Comparison of ENCODE assay signal across 3 cellular contexts in genomic region chr5:56459394-56459793, GRCh38.
TF ChIP-seq lines count a peak whose summit lies in the region.

No MANE protein-coding gene starts in this region.

TF ChIP-seq in GM23338, 12 proteins besides CTCF, POLR2A, EP300 and RAD21:
- no peak for TF ChIP-seq JUNB (IDR thresholded peaks at IDR 0.05; ENCODE audit: unreplicated experiment)
- TF ChIP-seq NANOG (IDR thresholded peaks at IDR 0.05; ENCODE audit: borderline replicate concordance), result 0 out of 2 replicates have a peak, but pooled peaks have one; percentile 26
TF ChIP-seq in GM23338: peak in this region for 1.

TF ChIP-seq in SK-N-SH, 30 proteins besides CTCF, POLR2A, EP300 and RAD21:
- TF ChIP-seq FOSL2 (IDR thresholded peaks at IDR 0.05; ENCODE audit: borderline replicate concordance, low read depth), result no peak
- TF ChIP-seq MAX (IDR thresholded peaks at IDR 0.05; ENCODE audit: low read depth), result no peak
- no peak for TF ChIP-seq REST (IDR thresholded peaks at IDR 0.05; ENCODE audit: low read depth, low read length)
- TF ChIP-seq TAF1 (IDR thresholded peaks at IDR 0.05; ENCODE audit: borderline replicate concordance, low read depth, low read length), result no peak
- TF ChIP-seq GABPA (IDR thresholded peaks at IDR 0.05; ENCODE audit: low read depth), result no peak
- TF ChIP-seq GATA2 (CRISPR knock-in tag; IDR thresholded peaks at IDR 0.05), result no peak
- no peak for TF ChIP-seq PBX3 (IDR thresholded peaks at IDR 0.05)
- TF ChIP-seq YY1 (IDR thresholded peaks at IDR 0.05; ENCODE audit: low read depth), result no peak
- TF ChIP-seq NRF1 (IDR thresholded peaks at IDR 0.05; ENCODE audit: low read depth, low read length), result no peak
- no peak for TF ChIP-seq USF1 (IDR thresholded peaks at IDR 0.05; ENCODE audit: borderline replicate concordance, low read depth)

TF ChIP-seq in K562, 482 proteins besides CTCF, POLR2A, EP300 and RAD21:
- TF ChIP-seq ZBTB40 (IDR thresholded peaks at IDR 0.05) (peak; percentile 67), ZBTB40 (CRISPR knock-in tag; IDR thresholded peaks at IDR 0.05) (0 out of 2 replicates have a peak, but pooled peaks have one; percentile 17), ZNF253 (CRISPR knock-in tag; conservative IDR thresholded peaks at IDR 0.05) (no peak), SREBF1 (IDR thresholded peaks at IDR 0.05; ENCODE audit: borderline replicate concordance, low read depth, low read length) (no peak), ELF2 (CRISPR knock-in tag; IDR thresholded peaks at IDR 0.05) (no peak)
TF ChIP-seq in K562: peak in this region for 1.
